ENCODE assay signal across 20 cellular contexts in genomic region chr2:43810888-43811287, GRCh38. TPM values are rescaled to one million over a fixed set of nuclear protein-coding genes. Genes with fewer than 3 reads are reported as not detected.
DNase-seq lines count a peak whose midpoint lies in the region; FAIRE-seq lines count a peak whose summit lies in the region.
"Had no signal": no experiment of that assay in that cellular context is flagged by ENCODE, and none has a peak within 500 bp of the region (broad histone marks: within the 10 kb centered on the region; RNA-seq: fewer than 3 reads in every experiment).

No MANE protein-coding gene starts in this region.

- H3K36me3 ChIP-seq in small intestine (ENCODE audit: control insufficient read depth in 2 of 2, insufficient read depth in 2 of 2, low read length in 2 of 2) = peaks cover under 1 to 6% of the 10 kb centered on the region in 2 donors

- peak overlapping the region; percentile 22 for H3K27ac ChIP-seq in caudate nucleus (ENCODE audit: low read depth, low read length)
- H3K27ac ChIP-seq in small intestine (ENCODE audit: low read depth in 1 of 2, low read length in 1 of 2) = no peak overlapping the region
- H3K27ac ChIP-seq: GM23248 had no signal

- WGBS in small intestine, 3 donors = 67 to 85% (median 74%) methylated on average over 1 of the region's 1 CpG

- FAIRE-seq in HTR-8/SVneo (lab: Jason Lieb, UNC) (peak; percentile 52), frontal cortex (lab: Jason Lieb, UNC) (peak; percentile 3), small intestine (lab: Jason Lieb, UNC) (peak; percentile 5)
- FAIRE-seq: G401.6, GM12892, H1 had no signal

- no peaks in the 10 kb centered on the region for H3K27me3 ChIP-seq in small intestine (ENCODE audit: control insufficient read depth in 2 of 2, insufficient read depth in 2 of 2, low read length in 2 of 2)

- H3K9me3 ChIP-seq in small intestine (ENCODE audit: control insufficient read depth, low read depth) = no peaks in the 10 kb centered on the region
- H3K9me3 ChIP-seq: Caco-2 had no signal

- no peak for DNase-seq in HTR-8/SVneo (ENCODE audit: insufficient read length, low spot score)
- peak in 1 of 61 donors; percentile 13 for DNase-seq in caudate nucleus (lab: John Stamatoyannopoulos, UW)
- no peak for DNase-seq in frontal cortex (ENCODE audit: low spot score in 2 of 2)
- no peak for DNase-seq in small intestine
- DNase-seq in COR-L47 (lab: John Stamatoyannopoulos, UW) = no peak
- DNase-seq in NCI-H2196 treated with DMSO at 0.1 percent for 48 hours (lab: John Stamatoyannopoulos, UW; ENCODE audit: unreplicated experiment) = no peak
- DNase-seq in NCI-H2171 treated with DMSO at 0.1 percent for 48 hours (lab: John Stamatoyannopoulos, UW) = no peak
- DNase-seq: C1 segment of cervical spinal cord; Caco-2; CD4-positive, alpha-beta memory T cell; DMS153; DND-41; GM23248; H9 had no signal

- no peak overlapping the region for H3K4me3 ChIP-seq in small intestine (ENCODE audit: low read depth in 1 of 2, low read length in 2 of 2)
- H3K4me3 ChIP-seq: GM23248 had no signal

- no peaks in the 10 kb centered on the region for H3K4me1 ChIP-seq in small intestine (ENCODE audit: control insufficient read depth in 2 of 2, insufficient read depth in 1 of 2, low read depth in 1 of 2, low read length in 1 of 2)

RNA-seq across cellular contexts. Expression of gene ABCG5, which starts 27.8 kb away (rescaled TPM):
- not detected for total RNA-seq in frontal cortex
- polyA plus RNA-seq in small intestine = 100 to 1,000 TPM in 2 of 3 donors, 10 to 100 TPM in 1; 17.8 to 242 (median 233) TPM
- total RNA-seq: A172; A673; Caco-2; CD4-positive, alpha-beta memory T cell; GM23248; H1; H9 had no signal
- polyA plus RNA-seq: BJ; CD4-positive, alpha-beta memory T cell; GM23248; H1 had no signal

RNA-seq across cellular contexts. Expression of gene ABCG8, which starts 27.9 kb away (rescaled TPM):
- 0.41 TPM for total RNA-seq in frontal cortex
- 10 to 100 TPM; 13.8 to 38.9 (median 35.6) TPM for polyA plus RNA-seq in small intestine
- total RNA-seq: A172; A673; Caco-2; CD4-positive, alpha-beta memory T cell; GM23248; H1; H9 had no signal
- polyA plus RNA-seq: BJ, H1 had no signal

RNA-seq across cellular contexts. Expression of gene DYNC2LI1, which starts 37.0 kb away (rescaled TPM):
- 34.6 TPM for total RNA-seq in frontal cortex
- 10 to 100 TPM; 21.8 to 68.6 (median 58.6) TPM for polyA plus RNA-seq in small intestine
